ENCODE assay signal across 27 cellular contexts in genomic region chr5:157538311-157538710, GRCh38. TPM values are rescaled to one million over a fixed set of nuclear protein-coding genes. Genes with fewer than 3 reads are reported as not detected.
A peak's percentile ranks its signal among the peaks of the same experiment; 100 is the strongest.
DNase-seq lines count a peak whose midpoint lies in the region; ATAC-seq and TF ChIP-seq lines count a peak whose summit lies in the region.
"Had no signal": no experiment of that assay in that cellular context is flagged by ENCODE, and none has a peak within 500 bp of the region (broad histone marks: within the 10 kb centered on the region; RNA-seq: fewer than 3 reads in every experiment).

No MANE protein-coding gene starts in this region.

- H3K36me3 ChIP-seq in CD4-positive, CD25-positive, alpha-beta regulatory T cell (ENCODE audit: control insufficient read depth, insufficient read depth, low read length), result peaks cover 23% of the 10 kb centered on the region
- H3K36me3 ChIP-seq: breast epithelium, neural progenitor cell had no signal

- H3K4me3 ChIP-seq in CD4-positive, CD25-positive, alpha-beta regulatory T cell (ENCODE audit: low read depth, low read length), result no peak overlapping the region
- H3K4me3 ChIP-seq: breast epithelium, lung, neural progenitor cell, right lobe of liver had no signal

- no peaks in the 10 kb centered on the region for H3K9me3 ChIP-seq in CD4-positive, CD25-positive, alpha-beta regulatory T cell (ENCODE audit: control insufficient read depth in 2 of 2, low read length in 2 of 2)
- H3K9me3 ChIP-seq: breast epithelium, right lobe of liver had no signal

- H3K36me3 Mint-ChIP-seq in T-helper 2 cell treated with Interferon-gamma antibody and Interleukin-4, amounts not matched to agents 5 μg/mL and 100 μg/mL, for 36 hours (ENCODE audit: low read depth), result peaks cover 75% of the 10 kb centered on the region
- H3K36me3 Mint-ChIP-seq in CD4-positive, CD25-positive, alpha-beta regulatory T cell, result peaks cover 9% of the 10 kb centered on the region
- H3K36me3 Mint-ChIP-seq in activated T-helper 17 cell treated with anti-CD3 and anti-CD28 coated beads, Interleukin-2, amount 50 U/mL, for 72 hours (ENCODE audit: low read depth), result peaks cover 81% of the 10 kb centered on the region
- peaks cover 8 to 17% of the 10 kb centered on the region in 2 donors for H3K36me3 Mint-ChIP-seq in naive B cell
- peaks cover 63% of the 10 kb centered on the region for H3K36me3 Mint-ChIP-seq in activated CD8-positive, alpha-beta T cell treated with anti-CD3 and anti-CD28 coated beads, Interleukin-2, amount 10 ng/mL, durations not matched to agents 7 days and 5 days (ENCODE audit: low read depth)

- no peaks in the 10 kb centered on the region for H3K27me3 Mint-ChIP-seq in T-helper 2 cell treated with Interferon-gamma antibody and Interleukin-4, amounts not matched to agents 5 μg/mL and 100 μg/mL, for 36 hours (ENCODE audit: low read depth)
- no peaks in the 10 kb centered on the region for H3K27me3 Mint-ChIP-seq in CD4-positive, CD25-positive, alpha-beta regulatory T cell
- no peaks in the 10 kb centered on the region for H3K27me3 Mint-ChIP-seq in activated T-helper 17 cell treated with anti-CD3 and anti-CD28 coated beads, Interleukin-2, amount 50 U/mL, for 72 hours
- H3K27me3 Mint-ChIP-seq in naive B cell, result no peaks in the 10 kb centered on the region
- H3K27me3 Mint-ChIP-seq in activated CD8-positive, alpha-beta T cell treated with anti-CD3 and anti-CD28 coated beads, Interleukin-2, amount 10 ng/mL, durations not matched to agents 7 days and 5 days (ENCODE audit: low read depth), result no peaks in the 10 kb centered on the region

- ATAC-seq in CD4-positive, CD25-positive, alpha-beta regulatory T cell (ENCODE audit: low read depth in 2 of 2), result no peak
- ATAC-seq in activated T-helper 17 cell treated with anti-CD3 and anti-CD28 coated beads, Interleukin-2, amount 50 U/mL, for 72 hours (replicated peaks), result no peak
- no peak for ATAC-seq in naive B cell (ENCODE audit: low read depth in 2 of 2)
- no peak for ATAC-seq in activated CD8-positive, alpha-beta T cell treated with anti-CD3 and anti-CD28 coated beads, Interleukin-2, amount 10 ng/mL, durations not matched to agents 7 days and 5 days
- no peak for ATAC-seq in GM18505 (IDR thresholded peaks at IDR 0.05; ENCODE audit: unreplicated experiment)
- ATAC-seq in GM18517 (IDR thresholded peaks at IDR 0.05; ENCODE audit: unreplicated experiment), result no peak
- ATAC-seq: activated T-cell treated with anti-CD3 and anti-CD28 coated beads, Interleukin-2, amount 50 U/mL, for 4 hours; Panc1; right lobe of liver had no signal

- peak overlapping the region; percentile 88 for H3K27ac ChIP-seq in CD4-positive, CD25-positive, alpha-beta regulatory T cell (ENCODE audit: insufficient read depth, low read length, poor library complexity, severe bottlenecking)
- H3K27ac ChIP-seq: breast epithelium, neural progenitor cell, right lobe of liver had no signal

- CTCF ChIA-PET in activated CD8-positive, alpha-beta T cell treated with anti-CD3 and anti-CD28 coated beads, Interleukin-2, amount 10 ng/mL, durations not matched to agents 7 days and 5 days (lab: Charles Lee), result no interaction called here

- no peaks in the 10 kb centered on the region for H3K27me3 ChIP-seq in CD4-positive, CD25-positive, alpha-beta regulatory T cell (ENCODE audit: control insufficient read depth, insufficient read depth, low read length)
- H3K27me3 ChIP-seq: breast epithelium, neural progenitor cell, right lobe of liver had no signal

- H3K27ac Mint-ChIP-seq in T-helper 2 cell treated with Interferon-gamma antibody and Interleukin-4, amounts not matched to agents 5 μg/mL and 100 μg/mL, for 36 hours, result peak overlapping the region; percentile 65
- H3K27ac Mint-ChIP-seq in CD4-positive, CD25-positive, alpha-beta regulatory T cell, result peak overlapping the region in 1 of 3 donors; percentile 85
- no peak overlapping the region for H3K27ac Mint-ChIP-seq in activated T-helper 17 cell treated with anti-CD3 and anti-CD28 coated beads, Interleukin-2, amount 50 U/mL, for 72 hours
- peak overlapping the region in 4 of 6 donors; percentile 29 to 89 (median 55) for H3K27ac Mint-ChIP-seq in naive B cell
- no peak overlapping the region for H3K27ac Mint-ChIP-seq in activated CD8-positive, alpha-beta T cell treated with anti-CD3 and anti-CD28 coated beads, Interleukin-2, amount 10 ng/mL, durations not matched to agents 7 days and 5 days
- H3K27ac Mint-ChIP-seq: endodermal cell, neural progenitor cell had no signal

- POLR2A ChIA-PET in activated CD8-positive, alpha-beta T cell treated with anti-CD3 and anti-CD28 coated beads, Interleukin-2, amount 10 ng/mL, durations not matched to agents 7 days and 5 days (lab: Charles Lee), result no interaction called here

- no peak for DNase-seq in T-helper 2 cell treated with Interferon-gamma antibody and Interleukin-4, amounts not matched to agents 5 μg/mL and 100 μg/mL, for 36 hours (ENCODE audit: low spot score)
- DNase-seq in T-helper 2 cell (no peak), naive B cell (no peak)
- DNase-seq in CD4-positive, CD25-positive, alpha-beta regulatory T cell, result no peak
- no peak for DNase-seq in activated CD8-positive, alpha-beta T cell treated with anti-CD3 and anti-CD28 coated beads, Interleukin-2, amount 10 ng/mL, durations not matched to agents 7 days and 5 days
- DNase-seq: activated CD4-positive, CD25-positive, alpha-beta regulatory T cell; activated naive CD4-positive, alpha-beta T cell treated with anti-CD3 and anti-CD28 coated beads, Interleukin-2, amount 50 U/mL, for 16 hours; activated T-cell treated with anti-CD3 and anti-CD28 coated beads, Interleukin-2, amount 50 U/mL, for 4 hours; DMS153; endodermal cell; kidney glomerular epithelial cell; NCI-H1048; NCI-H1694 treated with DMSO at 0.1 percent for 48 hours; NCI-H2171; NCI-H524; posterior cingulate gyrus; right lobe of liver; SHP77; stimulated activated CD4-positive, alpha-beta T cell treated with anti-CD3 and anti-CD28 coated beads, Interleukin-4, amount 100 ng/mL, for 24 hours; stimulated activated naive CD4-positive, alpha-beta T cell had no signal

- H3K4me1 Mint-ChIP-seq in T-helper 2 cell treated with Interferon-gamma antibody and Interleukin-4, amounts not matched to agents 5 μg/mL and 100 μg/mL, for 36 hours (ENCODE audit: low read depth), result peaks cover 71% of the 10 kb centered on the region
- H3K4me1 Mint-ChIP-seq in CD4-positive, CD25-positive, alpha-beta regulatory T cell, result peaks cover 12 to 64% (median 39%) of the 10 kb centered on the region in 4 donors
- peaks cover 53% of the 10 kb centered on the region for H3K4me1 Mint-ChIP-seq in activated T-helper 17 cell treated with anti-CD3 and anti-CD28 coated beads, Interleukin-2, amount 50 U/mL, for 72 hours
- peaks cover 45 to 88% (median 63%) of the 10 kb centered on the region in 3 donors for H3K4me1 Mint-ChIP-seq in naive B cell
- H3K4me1 Mint-ChIP-seq in activated CD8-positive, alpha-beta T cell treated with anti-CD3 and anti-CD28 coated beads, Interleukin-2, amount 10 ng/mL, durations not matched to agents 7 days and 5 days (ENCODE audit: low read depth), result peaks cover 56% of the 10 kb centered on the region

- peaks cover 51% of the 10 kb centered on the region for H3K4me1 ChIP-seq in CD4-positive, CD25-positive, alpha-beta regulatory T cell (ENCODE audit: control insufficient read depth, insufficient read depth, low read length, poor library complexity, severe bottlenecking)
- H3K4me1 ChIP-seq: breast epithelium had no signal

- no peaks in the 10 kb centered on the region for H3K9me3 Mint-ChIP-seq in T-helper 2 cell treated with Interferon-gamma antibody and Interleukin-4, amounts not matched to agents 5 μg/mL and 100 μg/mL, for 36 hours
- H3K9me3 Mint-ChIP-seq in CD4-positive, CD25-positive, alpha-beta regulatory T cell, result peaks cover 0 to 1% (median 0%) of the 10 kb centered on the region in 7 donors
- no peaks in the 10 kb centered on the region for H3K9me3 Mint-ChIP-seq in activated T-helper 17 cell treated with anti-CD3 and anti-CD28 coated beads, Interleukin-2, amount 50 U/mL, for 72 hours
- no peaks in the 10 kb centered on the region for H3K9me3 Mint-ChIP-seq in naive B cell
- no peaks in the 10 kb centered on the region for H3K9me3 Mint-ChIP-seq in activated CD8-positive, alpha-beta T cell treated with anti-CD3 and anti-CD28 coated beads, Interleukin-2, amount 10 ng/mL, durations not matched to agents 7 days and 5 days (ENCODE audit: insufficient read depth)
- H3K9me3 Mint-ChIP-seq: activated T-cell treated with anti-CD3 and anti-CD28 coated beads, Interleukin-2, amount 50 U/mL, for 4 hours; endodermal cell had no signal

- peak overlapping the region; percentile 7 for H3K4me3 Mint-ChIP-seq in T-helper 2 cell treated with Interferon-gamma antibody and Interleukin-4, amounts not matched to agents 5 μg/mL and 100 μg/mL, for 36 hours
- peak overlapping the region in 1 of 4 donors; percentile 31 for H3K4me3 Mint-ChIP-seq in CD4-positive, CD25-positive, alpha-beta regulatory T cell
- peak overlapping the region; percentile 85 for H3K4me3 Mint-ChIP-seq in activated T-helper 17 cell treated with anti-CD3 and anti-CD28 coated beads, Interleukin-2, amount 50 U/mL, for 72 hours
- no peak overlapping the region for H3K4me3 Mint-ChIP-seq in naive B cell
- no peak overlapping the region for H3K4me3 Mint-ChIP-seq in activated CD8-positive, alpha-beta T cell treated with anti-CD3 and anti-CD28 coated beads, Interleukin-2, amount 10 ng/mL, durations not matched to agents 7 days and 5 days
- H3K4me3 Mint-ChIP-seq: activated T-cell treated with anti-CD3 and anti-CD28 coated beads, Interleukin-2, amount 50 U/mL, for 4 hours; endodermal cell; neural progenitor cell had no signal

- no peak for TF ChIP-seq POLR2A in GM18505 (IDR thresholded peaks at IDR 0.05; ENCODE audit: borderline replicate concordance, extremely low read depth, insufficient read depth, insufficient read length)

RNA-seq across cellular contexts. Expression of gene ADAM19, which starts 37.3 kb away (rescaled TPM):
- total RNA-seq in CD4-positive, CD25-positive, alpha-beta regulatory T cell, result 113 TPM
- polyA plus RNA-seq in CD4-positive, CD25-positive, alpha-beta regulatory T cell, result 10 to 100 TPM in 1 of 4 donors, 1 to 10 TPM in 3; 5.5 to 10.9 (median 7.5) TPM
- 100 to 1,000 TPM in 1 of 2 donors, 10 to 100 TPM in 1; 71.2 to 145 TPM for total RNA-seq in activated T-helper 17 cell treated with anti-CD3 and anti-CD28 coated beads, Interleukin-2, amount 50 U/mL, for 72 hours
- 10 to 100 TPM in 5 of 6 donors, 1 to 10 TPM in 1; 6.3 to 75.5 (median 43.4) TPM for polyA plus RNA-seq in naive B cell (ENCODE audit: low read depth in 6 of 6)
- total RNA-seq in activated CD8-positive, alpha-beta T cell treated with anti-CD3 and anti-CD28 coated beads, Interleukin-2, amount 10 ng/mL, durations not matched to agents 7 days and 5 days, result 10 to 100 TPM; 77.7 to 80.6 TPM

Comparison
In these comparisons a context has a peak if more than half of its experiments do, and no peak if none do; other contexts are left out.
1. H3K27ac Mint-ChIP-seq: peak in T-helper 2 cell treated with Interferon-gamma antibody and Interleukin-4, amounts not matched to agents 5 μg/mL and 100 μg/mL, for 36 hours (single experiment) and naive B cell (4 of 6); none in activated T-helper 17 cell treated with anti-CD3 and anti-CD28 coated beads, Interleukin-2, amount 50 U/mL, for 72 hours (single experiment) and activated CD8-positive, alpha-beta T cell treated with anti-CD3 and anti-CD28 coated beads, Interleukin-2, amount 10 ng/mL, durations not matched to agents 7 days and 5 days (single experiment).
2. H3K4me3 Mint-ChIP-seq: peak in T-helper 2 cell treated with Interferon-gamma antibody and Interleukin-4, amounts not matched to agents 5 μg/mL and 100 μg/mL, for 36 hours (single experiment) and activated T-helper 17 cell treated with anti-CD3 and anti-CD28 coated beads, Interleukin-2, amount 50 U/mL, for 72 hours (single experiment); none in naive B cell (0 of 8) and activated CD8-positive, alpha-beta T cell treated with anti-CD3 and anti-CD28 coated beads, Interleukin-2, amount 10 ng/mL, durations not matched to agents 7 days and 5 days (single experiment).